In the genomic region with DNA sequence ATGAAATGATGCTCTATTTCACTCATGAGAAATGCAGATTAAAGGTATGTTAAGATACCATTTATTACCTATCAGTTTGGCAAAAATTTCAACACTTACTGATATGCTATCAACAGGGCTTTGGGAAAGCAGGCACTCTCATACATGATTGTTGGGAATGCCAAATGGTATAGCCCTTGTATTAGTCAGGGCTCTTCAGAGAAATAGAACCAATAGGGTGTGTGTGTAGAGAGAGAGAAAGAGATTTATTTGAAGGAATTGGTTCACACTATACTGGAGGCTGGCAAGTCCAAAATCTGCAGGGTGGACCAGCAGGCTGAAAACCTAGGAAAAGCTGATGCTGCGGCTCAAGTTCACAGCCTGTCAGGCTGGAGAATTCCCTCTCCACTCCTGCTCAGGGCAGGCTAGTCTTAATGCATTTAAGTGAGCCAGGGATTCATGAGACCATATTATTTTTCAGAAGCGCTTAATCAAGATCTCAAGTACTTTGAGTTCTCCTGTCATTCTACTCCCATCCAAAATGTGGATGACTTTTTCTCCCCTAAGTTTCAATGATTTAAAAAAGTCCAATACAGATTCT, we compare ENCODE assay signal across 26 cellular contexts.
"Had no signal": no experiment of that assay in that cellular context is flagged by ENCODE, and none has a peak within 500 bp of the region (broad histone marks: within the 10 kb centered on the region; RNA-seq: fewer than 3 reads in every experiment).

No MANE protein-coding gene starts in this region.

- H3K36me3 ChIP-seq: adrenal gland, SJCRH30 had no signal

- H3K27ac ChIP-seq: adrenal gland, SJCRH30, VCaP had no signal

- H3K4me3 ChIP-seq: adrenal gland, SJCRH30 had no signal

- ATAC-seq: activated T-helper 17 cell treated with anti-CD3 and anti-CD28 coated beads, Interleukin-2, amount 50 U/mL, for 72 hours; PC-3 had no signal

- DNase-seq: activated CD4-positive, alpha-beta memory T cell treated with anti-CD3 and anti-CD28 coated beads for 36 hours; activated CD4-positive, alpha-beta T cell treated with anti-CD3 and anti-CD28 coated beads, Interleukin-2, amount 10 ng/mL, durations not matched to agents 7 days and 5 days; activated CD4-positive, CD25-positive, alpha-beta regulatory T cell; activated CD8-positive, alpha-beta memory T cell treated with anti-CD3 and anti-CD28 coated beads for 24 hours; activated naive CD4-positive, alpha-beta T cell treated with anti-CD3 and anti-CD28 coated beads, Interleukin-2, amount 50 U/mL, for 16 hours; activated naive CD8-positive, alpha-beta T cell treated with anti-CD3 and anti-CD28 coated beads, Interleukin-2, amount 10 ng/mL, durations not matched to agents 7 days and 5 days; activated T-cell treated with anti-CD3 and anti-CD28 coated beads, Interleukin-2, amount 50 U/mL, for 48 hours; adrenal gland; anterior cingulate cortex; central memory CD4-positive, alpha-beta T cell; IMR-90; KBM-7; NCI-H1105; NCI-H1436; NCI-H1694 treated with DMSO at 0.1 percent for 48 hours; NCI-H2029 treated with DMSO at 0.1 percent for 48 hours; NCI-H2171 treated with DMSO at 0.1 percent for 48 hours; NCI-H345; NCI-H510A; NCI-H526 treated with DMSO at 0.1 percent for 48 hours; PC-3; SJCRH30; SK-N-SH; T-helper 1 cell had no signal

- H3K27me3 ChIP-seq: adrenal gland, SJCRH30 had no signal

- H3K9me3 ChIP-seq: adrenal gland, SJCRH30, SK-N-SH had no signal

- H3K4me2 ChIP-seq: SK-N-SH had no signal

- H3K9ac ChIP-seq: SK-N-SH had no signal

- H3K4me1 ChIP-seq: adrenal gland had no signal
